Comparison of ENCODE assay signal across 8 cellular contexts in the genomic region with DNA sequence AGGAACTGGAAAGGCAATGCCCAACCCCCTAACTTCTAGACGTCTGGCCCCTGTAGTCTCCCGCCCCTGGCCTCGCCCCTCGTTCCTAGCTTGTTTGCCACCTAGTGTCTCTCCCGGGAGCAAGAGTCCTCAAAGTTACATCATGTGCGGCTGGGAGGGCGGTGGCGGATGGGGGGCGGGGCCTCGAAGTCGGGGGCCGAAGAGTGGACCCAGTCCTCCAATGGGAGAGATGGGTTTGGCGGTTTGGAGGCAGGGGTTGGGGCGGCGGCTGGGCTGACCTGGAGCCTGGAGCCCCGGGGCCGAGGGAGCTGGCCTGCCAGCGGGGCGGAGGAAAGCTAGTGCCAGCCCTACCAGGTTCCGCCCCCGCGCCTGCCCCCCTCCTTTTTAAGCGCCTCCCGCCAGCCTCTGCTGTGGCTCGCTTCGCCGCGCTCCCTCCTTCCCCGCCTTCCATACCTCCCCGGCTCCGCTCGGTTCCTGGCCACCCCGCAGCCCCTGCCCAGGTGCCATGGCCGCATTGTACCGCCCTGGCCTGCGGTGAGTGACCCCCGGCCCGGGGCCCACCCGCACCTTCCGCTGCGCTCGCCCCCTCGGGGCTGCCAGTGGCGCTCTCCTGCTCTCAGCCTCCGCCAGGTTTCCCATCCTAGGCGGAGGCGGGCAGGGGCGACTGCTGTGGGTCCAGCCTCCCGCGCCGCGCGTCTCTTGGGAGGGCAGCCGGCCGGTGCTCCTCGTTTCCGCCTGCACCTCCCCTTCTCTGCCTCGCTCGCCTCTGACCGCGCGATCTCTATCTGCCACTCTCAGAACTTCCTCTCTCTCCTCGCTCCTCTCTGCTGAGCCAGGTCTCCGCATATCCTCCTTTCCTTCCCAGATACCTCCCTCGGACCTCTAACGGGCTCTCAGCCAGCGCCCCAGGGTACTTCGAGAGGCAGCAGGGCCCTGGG. TPM values are rescaled to one million over a fixed set of nuclear protein-coding genes. Genes with fewer than 3 reads are reported as not detected.
DNase-seq lines count a peak whose midpoint lies in the region; ATAC-seq and TF ChIP-seq lines count a peak whose summit lies in the region.

A gene (plus strand): TSS at position 411 of the 938 bp plus-strand sequence. CDS start 95 bp downstream, at position 506.

- CTCF ChIA-PET in activated CD4-positive, alpha-beta T cell treated with anti-CD3 and anti-CD28 coated beads, Interleukin-2, amount 10 ng/mL, durations not matched to agents 7 days and 5 days (lab: Charles Lee) = interaction anchor here (1.3 to 9.6 kb wide), 6 partner anchors 12 to 148 kb away, joined by 3 to 138 read pairs (median 7); a partner anchor contains a TSS

- DNase-seq in AG09319 (ENCODE audit: extremely low read depth, low read depth) = peak; percentile 94
- DNase-seq in NCI-H526 (lab: John Stamatoyannopoulos, UW) = peak; percentile 60 to 91
- peak; percentile 79 for DNase-seq in activated CD4-positive, alpha-beta T cell treated with anti-CD3 and anti-CD28 coated beads, Interleukin-2, amount 10 ng/mL, durations not matched to agents 7 days and 5 days
- DNase-seq in dermis blood vessel endothelial cell = peak; percentile 64
- peak; percentile 83 to 90 for DNase-seq in stimulated activated CD4-positive, alpha-beta T cell treated with anti-CD3 and anti-CD28 coated beads, Interleukin-4, amount 100 ng/mL, for 48 hours (ENCODE audit: low read depth in 2 of 2)

- no peak for TF ChIP-seq CTCF in AG09319 (IDR thresholded peaks at IDR 0.05; ENCODE audit: low read depth, low read length)
- peak; percentile 1 for TF ChIP-seq CTCF in liver (IDR thresholded peaks at IDR 0.05; ENCODE audit: low read depth, low read length, missing input control)

- H3K4me3 Mint-ChIP-seq in activated CD4-positive, alpha-beta T cell treated with anti-CD3 and anti-CD28 coated beads, Interleukin-2, amount 10 ng/mL, durations not matched to agents 7 days and 5 days = peak within 1 kb of the TSS; percentile 100

- peaks cover 28% of the 10 kb centered on the region for H3K36me3 Mint-ChIP-seq in activated CD4-positive, alpha-beta T cell treated with anti-CD3 and anti-CD28 coated beads, Interleukin-2, amount 10 ng/mL, durations not matched to agents 7 days and 5 days (ENCODE audit: low read depth)

- POLR2A ChIA-PET in activated CD4-positive, alpha-beta T cell treated with anti-CD3 and anti-CD28 coated beads, Interleukin-2, amount 10 ng/mL, durations not matched to agents 7 days and 5 days (lab: Charles Lee) = interaction anchor here (0.7 to 2.7 kb wide), 3 partner anchors 11 to 20 kb away, joined by 8 to 13 read pairs (median 9); a partner anchor contains a TSS

- ATAC-seq in HG03439 (IDR thresholded peaks at IDR 0.05; ENCODE audit: unreplicated experiment) = peak; percentile 53

- H3K9me3 Mint-ChIP-seq in activated CD4-positive, alpha-beta T cell treated with anti-CD3 and anti-CD28 coated beads, Interleukin-2, amount 10 ng/mL, durations not matched to agents 7 days and 5 days = no peaks in the 10 kb centered on the region

- H3K27ac ChIP-seq in liver (ENCODE audit: low read depth in 1 of 2, low read length in 2 of 2) = peak within 1 kb of the TSS; percentile 93 to 96

- peak within 1 kb of the TSS; percentile 68 to 82 (median 71) for H3K4me3 ChIP-seq in liver (ENCODE audit: low read depth in 1 of 3, low read length in 3 of 3)

- peak within 1 kb of the TSS; percentile 93 to 98 for H3K9ac ChIP-seq in liver (ENCODE audit: low read depth in 1 of 2, low read length in 2 of 2)

- H3K4me1 ChIP-seq in liver (ENCODE audit: control insufficient read depth in 4 of 4, insufficient read depth in 4 of 4, low read length in 3 of 4) = peaks cover 15 to 64% (median 49%) of the 10 kb centered on the region in 4 donors

- H3K27ac Mint-ChIP-seq in activated CD4-positive, alpha-beta T cell treated with anti-CD3 and anti-CD28 coated beads, Interleukin-2, amount 10 ng/mL, durations not matched to agents 7 days and 5 days = peak within 1 kb of the TSS; percentile 98

- peak in 1 of 2 donors; percentile 35 for TF ChIP-seq RAD21 in liver (IDR thresholded peaks at IDR 0.05)

- H3K9me3 ChIP-seq in liver (ENCODE audit: control insufficient read depth in 4 of 4, low read length in 3 of 4) = no peaks in the 10 kb centered on the region

- peaks cover 0 to 9% (median 6%) of the 10 kb centered on the region in 4 donors for H3K36me3 ChIP-seq in liver (ENCODE audit: control insufficient read depth in 4 of 4, insufficient read depth in 3 of 4, low read depth in 1 of 4, low read length in 3 of 4)

- H3K27me3 Mint-ChIP-seq in activated CD4-positive, alpha-beta T cell treated with anti-CD3 and anti-CD28 coated beads, Interleukin-2, amount 10 ng/mL, durations not matched to agents 7 days and 5 days = no peaks in the 10 kb centered on the region

- peak; percentile 98 for TF ChIP-seq POLR2A in GM19099 (IDR thresholded peaks at IDR 0.05; ENCODE audit: extremely low read depth, insufficient read length, low read depth)

- under 1% methylated on average over 68 of the region's 68 CpGs for WGBS in liver

- no peaks in the 10 kb centered on the region for H3K27me3 ChIP-seq in liver (ENCODE audit: control insufficient read depth in 4 of 4, insufficient read depth in 4 of 4, low read length in 3 of 4)

- H3K4me1 Mint-ChIP-seq in activated CD4-positive, alpha-beta T cell treated with anti-CD3 and anti-CD28 coated beads, Interleukin-2, amount 10 ng/mL, durations not matched to agents 7 days and 5 days = peaks cover 35% of the 10 kb centered on the region

TF ChIP-seq in liver, 16 proteins besides CTCF, POLR2A, EP300 and RAD21 (continues in another document):
- TF ChIP-seq GABPA (IDR thresholded peaks at IDR 0.05 in 1 of 2, conservative IDR thresholded peaks at IDR 0.05 in 1 of 2) (peak in 1 of 2 donors; percentile 53), YY1 (IDR thresholded peaks at IDR 0.05) (peak; percentile 67), SP1 (IDR thresholded peaks at IDR 0.05) (peak; percentile 90), RXRA (IDR thresholded peaks at IDR 0.05) (peak; percentile 71 to 75), HNF4G (IDR thresholded peaks at IDR 0.05) (peak; percentile 41), FOXA2 (IDR thresholded peaks at IDR 0.05) (no peak), NR2F2 (IDR thresholded peaks at IDR 0.05) (no peak), JUND (IDR thresholded peaks at IDR 0.05) (peak in 1 of 2 donors; percentile 40), HNF4A (conservative IDR thresholded peaks at IDR 0.05) (peak; percentile 86 to 87), EGR1 (IDR thresholded peaks at IDR 0.05; ENCODE audit: low read depth in 2 of 2) (peak; percentile 81 to 96), TAF1 (conservative IDR thresholded peaks at IDR 0.05) (peak; percentile 82)
- TF ChIP-seq, protein P1, sequence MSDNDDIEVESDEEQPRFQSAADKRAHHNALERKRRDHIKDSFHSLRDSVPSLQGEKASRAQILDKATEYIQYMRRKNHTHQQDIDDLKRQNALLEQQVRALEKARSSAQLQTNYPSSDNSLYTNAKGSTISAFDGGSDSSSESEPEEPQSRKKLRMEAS (IDR thresholded peaks at IDR 0.05) = peak; percentile 51
- TF ChIP-seq, protein P2, sequence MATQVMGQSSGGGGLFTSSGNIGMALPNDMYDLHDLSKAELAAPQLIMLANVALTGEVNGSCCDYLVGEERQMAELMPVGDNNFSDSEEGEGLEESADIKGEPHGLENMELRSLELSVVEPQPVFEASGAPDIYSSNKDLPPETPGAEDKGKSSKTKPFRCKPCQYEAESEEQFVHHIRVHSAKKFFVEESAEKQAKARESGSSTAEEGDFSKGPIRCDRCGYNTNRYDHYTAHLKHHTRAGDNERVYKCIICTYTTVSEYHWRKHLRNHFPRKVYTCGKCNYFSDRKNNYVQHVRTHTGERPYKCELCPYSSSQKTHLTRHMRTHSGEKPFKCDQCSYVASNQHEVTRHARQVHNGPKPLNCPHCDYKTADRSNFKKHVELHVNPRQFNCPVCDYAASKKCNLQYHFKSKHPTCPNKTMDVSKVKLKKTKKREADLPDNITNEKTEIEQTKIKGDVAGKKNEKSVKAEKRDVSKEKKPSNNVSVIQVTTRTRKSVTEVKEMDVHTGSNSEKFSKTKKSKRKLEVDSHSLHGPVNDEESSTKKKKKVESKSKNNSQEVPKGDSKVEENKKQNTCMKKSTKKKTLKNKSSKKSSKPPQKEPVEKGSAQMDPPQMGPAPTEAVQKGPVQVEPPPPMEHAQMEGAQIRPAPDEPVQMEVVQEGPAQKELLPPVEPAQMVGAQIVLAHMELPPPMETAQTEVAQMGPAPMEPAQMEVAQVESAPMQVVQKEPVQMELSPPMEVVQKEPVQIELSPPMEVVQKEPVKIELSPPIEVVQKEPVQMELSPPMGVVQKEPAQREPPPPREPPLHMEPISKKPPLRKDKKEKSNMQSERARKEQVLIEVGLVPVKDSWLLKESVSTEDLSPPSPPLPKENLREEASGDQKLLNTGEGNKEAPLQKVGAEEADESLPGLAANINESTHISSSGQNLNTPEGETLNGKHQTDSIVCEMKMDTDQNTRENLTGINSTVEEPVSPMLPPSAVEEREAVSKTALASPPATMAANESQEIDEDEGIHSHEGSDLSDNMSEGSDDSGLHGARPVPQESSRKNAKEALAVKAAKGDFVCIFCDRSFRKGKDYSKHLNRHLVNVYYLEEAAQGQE (IDR thresholded peaks at IDR 0.05) = peak; percentile 85
- TF ChIP-seq, protein P3, sequence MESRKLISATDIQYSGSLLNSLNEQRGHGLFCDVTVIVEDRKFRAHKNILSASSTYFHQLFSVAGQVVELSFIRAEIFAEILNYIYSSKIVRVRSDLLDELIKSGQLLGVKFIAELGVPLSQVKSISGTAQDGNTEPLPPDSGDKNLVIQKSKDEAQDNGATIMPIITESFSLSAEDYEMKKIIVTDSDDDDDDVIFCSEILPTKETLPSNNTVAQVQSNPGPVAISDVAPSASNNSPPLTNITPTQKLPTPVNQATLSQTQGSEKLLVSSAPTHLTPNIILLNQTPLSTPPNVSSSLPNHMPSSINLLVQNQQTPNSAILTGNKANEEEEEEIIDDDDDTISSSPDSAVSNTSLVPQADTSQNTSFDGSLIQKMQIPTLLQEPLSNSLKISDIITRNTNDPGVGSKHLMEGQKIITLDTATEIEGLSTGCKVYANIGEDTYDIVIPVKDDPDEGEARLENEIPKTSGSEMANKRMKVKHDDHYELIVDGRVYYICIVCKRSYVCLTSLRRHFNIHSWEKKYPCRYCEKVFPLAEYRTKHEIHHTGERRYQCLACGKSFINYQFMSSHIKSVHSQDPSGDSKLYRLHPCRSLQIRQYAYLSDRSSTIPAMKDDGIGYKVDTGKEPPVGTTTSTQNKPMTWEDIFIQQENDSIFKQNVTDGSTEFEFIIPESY (IDR thresholded peaks at IDR 0.05) = peak; percentile 37
- TF ChIP-seq, protein P4, sequence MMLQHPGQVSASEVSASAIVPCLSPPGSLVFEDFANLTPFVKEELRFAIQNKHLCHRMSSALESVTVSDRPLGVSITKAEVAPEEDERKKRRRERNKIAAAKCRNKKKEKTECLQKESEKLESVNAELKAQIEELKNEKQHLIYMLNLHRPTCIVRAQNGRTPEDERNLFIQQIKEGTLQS (IDR thresholded peaks at IDR 0.05) = peak; percentile 66

RNA-seq across cellular contexts. Expression of the gene that starts here (rescaled TPM):
- total RNA-seq in activated CD4-positive, alpha-beta T cell treated with anti-CD3 and anti-CD28 coated beads, Interleukin-2, amount 10 ng/mL, durations not matched to agents 7 days and 5 days = 10 to 100 TPM; 57.4 to 60.3 TPM
- total RNA-seq in dermis blood vessel endothelial cell = 5.8 and 10.5 TPM in 2 replicates
- total RNA-seq in liver = 100 to 1,000 TPM in 1 of 2 donors, 10 to 100 TPM in 1; 39.8 to 205 TPM
- polyA plus RNA-seq in liver = 100 to 1,000 TPM; 236 to 250 TPM

Comparison
In these comparisons a context has a peak if more than half of its experiments do, and no peak if none do; other contexts are left out.
1. Peak in every context shown above with its lines: DNase-seq, ATAC-seq, H3K4me3 ChIP-seq and H3K27ac ChIP-seq.